ENCODE assay signal across 9 cellular contexts in the genomic region with DNA sequence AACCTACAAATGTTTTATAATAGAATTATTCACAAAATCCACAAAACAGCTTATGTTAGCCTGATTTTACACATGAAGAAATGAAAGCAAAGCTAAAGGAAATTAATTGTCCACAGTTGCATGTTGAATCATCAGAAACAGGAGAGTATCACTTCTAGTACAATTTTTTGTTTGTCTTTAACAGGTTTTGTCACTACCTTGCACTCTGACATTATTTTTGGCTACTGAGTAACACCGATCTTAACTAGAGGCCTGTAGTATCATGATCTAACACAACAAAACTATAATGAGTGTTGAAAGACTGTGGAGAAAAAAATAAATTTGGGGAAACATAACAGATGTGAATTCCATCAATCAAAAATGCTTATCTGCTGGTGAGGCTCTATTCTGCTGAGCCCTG.
DNase-seq lines count a peak whose midpoint lies in the region; ATAC-seq, FAIRE-seq and TF ChIP-seq lines count a peak whose summit lies in the region.
"Had no signal": no experiment of that assay in that cellular context is flagged by ENCODE, and none has a peak within 500 bp of the region (broad histone marks: within the 10 kb centered on the region; RNA-seq: fewer than 3 reads in every experiment).

No MANE protein-coding gene starts in this region.

- TF ChIP-seq POLR2A in H54 (IDR thresholded peaks at IDR 0.05; ENCODE audit: low read depth, low read length) (no peak), sigmoid colon (IDR thresholded peaks at IDR 0.05) (no peak)

- TF ChIP-seq EP300 in sigmoid colon (IDR thresholded peaks at IDR 0.05) = no peak

- H3K9me3 ChIP-seq in sigmoid colon (no peaks in the 10 kb centered on the region), small intestine (ENCODE audit: control insufficient read depth, low read depth) (no peaks in the 10 kb centered on the region)

- 59 to 64% methylated on average over 1 of the region's 1 CpG for WGBS in sigmoid colon, 2 donors
- 48 to 74% (median 61%) methylated on average over 1 of the region's 1 CpG for WGBS in small intestine, 3 donors

- H3K4me1 ChIP-seq in sigmoid colon = no peaks in the 10 kb centered on the region
- H3K4me1 ChIP-seq in small intestine (ENCODE audit: control insufficient read depth in 2 of 2, insufficient read depth in 1 of 2, low read depth in 1 of 2, low read length in 1 of 2) = no peaks in the 10 kb centered on the region

- intact Hi-C loops in sigmoid colon (cut with DNase I) = no loop called here

- peak; percentile 60 for ATAC-seq in GM18909 (IDR thresholded peaks at IDR 0.05; ENCODE audit: poor library complexity, unreplicated experiment)
- ATAC-seq in left lobe of liver = peak; percentile 82

- H3K36me3 ChIP-seq in sigmoid colon (no peaks in the 10 kb centered on the region), small intestine (ENCODE audit: control insufficient read depth in 2 of 2, insufficient read depth in 2 of 2, low read length in 2 of 2) (no peaks in the 10 kb centered on the region)

- DNase-seq in H54 (ENCODE audit: insufficient read length, low spot score) (no peak), HL-60 (ENCODE audit: low read depth in 1 of 2, low spot score in 1 of 2) (no peak), left lobe of liver (ENCODE audit: low spot score) (no peak), sigmoid colon (no peak), AG20443 (ENCODE audit: low spot score) (no peak), small intestine (no peak), kidney glomerular epithelial cell (lab: John Stamatoyannopoulos, UW) (no peak)
- DNase-seq: posterior cingulate gyrus had no signal

- H3K4me3 ChIP-seq in HL-60 (replicated peaks; ENCODE audit: insufficient read depth, low read length) = no peak overlapping the region
- no peak overlapping the region for H3K4me3 ChIP-seq in sigmoid colon
- H3K4me3 ChIP-seq in small intestine (ENCODE audit: low read depth in 1 of 2, low read length in 2 of 2) = no peak overlapping the region

- no peaks in the 10 kb centered on the region for H3K27me3 ChIP-seq in HL-60 (ENCODE audit: insufficient read depth, poor library complexity, severe bottlenecking)
- H3K27me3 ChIP-seq in sigmoid colon = no peaks in the 10 kb centered on the region
- no peaks in the 10 kb centered on the region for H3K27me3 ChIP-seq in small intestine (ENCODE audit: control insufficient read depth in 2 of 2, insufficient read depth in 2 of 2, low read length in 2 of 2)

- FAIRE-seq in H54 (lab: Jason Lieb, UNC) (peak; percentile 82), small intestine (lab: Jason Lieb, UNC) (no peak)

- H3K27ac ChIP-seq in HL-60 (replicated peaks) (peak overlapping the region; percentile 54), sigmoid colon (no peak overlapping the region), small intestine (ENCODE audit: low read depth in 1 of 2, low read length in 1 of 2) (no peak overlapping the region)

- TF ChIP-seq CTCF in HL-60 (IDR thresholded peaks at IDR 0.05; ENCODE audit: insufficient read depth, low read length) (no peak), sigmoid colon (IDR thresholded peaks at IDR 0.05) (no peak)
